Comparison of ENCODE assay signal across 12 cellular contexts in genomic region chr19:19458110-19458816, GRCh38. TPM values are rescaled to one million over a fixed set of nuclear protein-coding genes. Genes with fewer than 3 reads are reported as not detected.
DNase-seq lines count a peak whose midpoint lies in the region; ATAC-seq, FAIRE-seq and TF ChIP-seq lines count a peak whose summit lies in the region.
"Had no signal": no experiment of that assay in that cellular context is flagged by ENCODE, and none has a peak within 500 bp of the region (broad histone marks: within the 10 kb centered on the region; RNA-seq: fewer than 3 reads in every experiment).

No MANE protein-coding gene starts in this region.

- H4K20me1 ChIP-seq in hepatocyte (ENCODE audit: insufficient read depth, poor library complexity, severe bottlenecking) (peaks cover 38% of the 10 kb centered on the region), HepG2 (ENCODE audit: insufficient read depth, low read length) (peaks cover 30% of the 10 kb centered on the region; the same call in 1 of the 2 replicates)

- FAIRE-seq in HepG2 (lab: Jason Lieb, UNC): no peak
- FAIRE-seq: H1, TTC549 had no signal

- peak overlapping the region; percentile 35 for H3K27ac ChIP-seq in hepatocyte
- peak overlapping the region; percentile 54 for H3K27ac ChIP-seq in subcutaneous abdominal adipose tissue (ENCODE audit: low read depth, low read length)
- no peak overlapping the region for H3K27ac ChIP-seq in HepG2 (ENCODE audit: extremely low read length, insufficient read depth, low read length)

- H3K79me2 ChIP-seq in hepatocyte: peaks cover 95% of the 10 kb centered on the region
- H3K79me2 ChIP-seq in HepG2 (ENCODE audit: insufficient read depth, low read length): peaks cover 75% of the 10 kb centered on the region

- H3K4me1 ChIP-seq in hepatocyte (ENCODE audit: insufficient read depth) (peaks cover 37% of the 10 kb centered on the region), subcutaneous abdominal adipose tissue (ENCODE audit: control insufficient read depth in 5 of 5, insufficient read depth in 5 of 5, low read length in 5 of 5) (peaks cover 17 to 58% (median 54%) of the 10 kb centered on the region in 5 donors), HepG2 (ENCODE audit: insufficient read depth, low read length) (peaks cover 26% of the 10 kb centered on the region)

- H3K36me3 ChIP-seq in hepatocyte (replicated peaks; ENCODE audit: insufficient read depth, low read depth) (no peaks in the 10 kb centered on the region), subcutaneous abdominal adipose tissue (ENCODE audit: control insufficient read depth in 5 of 5, insufficient read depth in 5 of 5, low read length in 5 of 5) (peaks cover 0 to 7% (median 4%) of the 10 kb centered on the region in 5 donors), HepG2 (replicated peaks in 1 of 2; ENCODE audit: control insufficient read depth in 1 of 2, insufficient read depth in 2 of 2, low read length in 2 of 2) (peaks cover 4 to 5% of the 10 kb centered on the region in 2 experiments; a peak in 3 of 5 replicates)

- CTCF ChIA-PET in HepG2 (lab: Yijun Ruan, JAX; ENCODE audit: low intra/inter-chr PET ratio, low total read pairs): no interaction called here

- peak overlapping the region; percentile 99 for H3K27ac Mint-ChIP-seq in activated T-cell treated with anti-CD3 and anti-CD28 coated beads, Interleukin-2, amount 50 U/mL, for 72 hours
- H3K27ac Mint-ChIP-seq in T-helper 2 cell treated with Interferon-gamma antibody and Interleukin-4, amounts not matched to agents 5 μg/mL and 100 μg/mL, for 36 hours: peak overlapping the region; percentile 94

- H3K4me2 ChIP-seq in hepatocyte: peak overlapping the region; percentile 49
- no peak overlapping the region for H3K4me2 ChIP-seq in HepG2 (ENCODE audit: low read depth, low read length)

- POLR2A ChIA-PET in HepG2 (lab: Yijun Ruan, JAX): no interaction called here

- peak overlapping the region; percentile 87 to 89 for H3K4me3 Mint-ChIP-seq in activated T-cell treated with anti-CD3 and anti-CD28 coated beads, Interleukin-2, amount 50 U/mL, for 72 hours
- peak overlapping the region; percentile 75 for H3K4me3 Mint-ChIP-seq in T-helper 2 cell treated with Interferon-gamma antibody and Interleukin-4, amounts not matched to agents 5 μg/mL and 100 μg/mL, for 36 hours

- H3K27me3 Mint-ChIP-seq in activated T-cell treated with anti-CD3 and anti-CD28 coated beads, Interleukin-2, amount 50 U/mL, for 72 hours (ENCODE audit: low read depth): no peaks in the 10 kb centered on the region
- H3K27me3 Mint-ChIP-seq in T-helper 2 cell treated with Interferon-gamma antibody and Interleukin-4, amounts not matched to agents 5 μg/mL and 100 μg/mL, for 36 hours (ENCODE audit: low read depth): no peaks in the 10 kb centered on the region

- H3K9me3 ChIP-seq in hepatocyte (ENCODE audit: low read depth) (no peaks in the 10 kb centered on the region), subcutaneous abdominal adipose tissue (ENCODE audit: control insufficient read depth in 5 of 5, low read length in 5 of 5) (no peaks in the 10 kb centered on the region), HepG2 (ENCODE audit: low read length) (no peaks in the 10 kb centered on the region)

- H3K4me1 Mint-ChIP-seq in activated T-cell treated with anti-CD3 and anti-CD28 coated beads, Interleukin-2, amount 50 U/mL, for 72 hours (ENCODE audit: low read depth): peaks cover 78% of the 10 kb centered on the region
- H3K4me1 Mint-ChIP-seq in T-helper 2 cell treated with Interferon-gamma antibody and Interleukin-4, amounts not matched to agents 5 μg/mL and 100 μg/mL, for 36 hours (ENCODE audit: low read depth): peaks cover 54% of the 10 kb centered on the region

- no TSS peak for BruUV-seq in HepG2 (replicated peaks; lab: Mats Ljungman, UMichigan)

- H3K9ac ChIP-seq in subcutaneous abdominal adipose tissue (ENCODE audit: low read length in 5 of 5) (peak overlapping the region in 2 of 5 donors; percentile 20 to 41), HepG2 (ENCODE audit: insufficient read depth, low read depth, low read length) (no peak overlapping the region)
- H3K9ac ChIP-seq: parathyroid adenoma had no signal

- H3K36me3 Mint-ChIP-seq in activated T-cell treated with anti-CD3 and anti-CD28 coated beads, Interleukin-2, amount 50 U/mL, for 72 hours (ENCODE audit: insufficient read depth in 2 of 2): peaks cover 0 to 2% of the 10 kb centered on the region in 2 donors
- H3K36me3 Mint-ChIP-seq in T-helper 2 cell treated with Interferon-gamma antibody and Interleukin-4, amounts not matched to agents 5 μg/mL and 100 μg/mL, for 36 hours (ENCODE audit: low read depth): peaks cover 11% of the 10 kb centered on the region

- TF ChIP-seq CTCF in hepatocyte (IDR thresholded peaks at IDR 0.05; ENCODE audit: poor library complexity) (no peak), HepG2 (CRISPR knock-in tag; IDR thresholded peaks at IDR 0.05) (no peak)

- no peaks in the 10 kb centered on the region for H3K9me2 ChIP-seq in hepatocyte (replicated peaks; ENCODE audit: insufficient read depth)

- H2AFZ ChIP-seq in hepatocyte: no peak overlapping the region
- H2AFZ ChIP-seq in HepG2 (ENCODE audit: low read length): no peak overlapping the region
- H2AFZ ChIP-seq: parathyroid adenoma had no signal

- peak in 1 of 2 donors; percentile 22 for ATAC-seq in activated T-cell treated with anti-CD3 and anti-CD28 coated beads, Interleukin-2, amount 50 U/mL, for 72 hours (replicated peaks in 1 of 2)
- ATAC-seq in HG03135 (IDR thresholded peaks at IDR 0.05; ENCODE audit: unreplicated experiment) (no peak), GM18520 (IDR thresholded peaks at IDR 0.05; ENCODE audit: unreplicated experiment) (no peak), HepG2 (no peak)

- no peak for TF ChIP-seq EP300 in HepG2 (IDR thresholded peaks at IDR 0.05; ENCODE audit: low read depth in 2 of 2, low read length in 2 of 2)
- no peak for TF ChIP-seq EP300 in HepG2 (CRISPR knock-in tag; IDR thresholded peaks at IDR 0.05; ENCODE audit: borderline replicate concordance)

- intact Hi-C loops in HepG2 (cut with micrococcal nuclease; ENCODE audit: unreplicated experiment): no loop called here

- no peaks in the 10 kb centered on the region for H3K9me3 Mint-ChIP-seq in activated T-cell treated with anti-CD3 and anti-CD28 coated beads, Interleukin-2, amount 50 U/mL, for 72 hours
- H3K9me3 Mint-ChIP-seq in T-helper 2 cell treated with Interferon-gamma antibody and Interleukin-4, amounts not matched to agents 5 μg/mL and 100 μg/mL, for 36 hours: no peaks in the 10 kb centered on the region

- TF ChIP-seq POLR2A in HepG2 (IDR thresholded peaks at IDR 0.05; ENCODE audit: insufficient read depth in 1 of 2, low read depth in 2 of 2, low read length in 2 of 2): no peak

- WGBS in hepatocyte (ENCODE audit: low lambda C conversion rate, missing lambda C conversion rate): 77% methylated on average over 14 of the region's 14 CpGs
- 97% methylated on average over 12 of the region's 14 CpGs for WGBS in HepG2 (ENCODE audit: low lambda C conversion rate)

- H3K27me3 ChIP-seq in hepatocyte (no peaks in the 10 kb centered on the region), subcutaneous abdominal adipose tissue (ENCODE audit: control insufficient read depth in 5 of 5, insufficient read depth in 4 of 5, low read length in 5 of 5) (no peaks in the 10 kb centered on the region), HepG2 (ENCODE audit: control insufficient read depth in 1 of 2, insufficient read depth in 2 of 2, low read length in 2 of 2) (no peaks in the 10 kb centered on the region)

- no peak for TF ChIP-seq RAD21 in HepG2 (CRISPR knock-in tag; IDR thresholded peaks at IDR 0.05)

- H3K4me3 ChIP-seq in hepatocyte (no peak overlapping the region), subcutaneous abdominal adipose tissue (ENCODE audit: low read depth in 1 of 5, low read length in 5 of 5) (no peak overlapping the region), HepG2 (replicated peaks in 1 of 3; ENCODE audit: insufficient read depth in 1 of 3, low read depth in 2 of 3, low read length in 3 of 3) (no peak overlapping the region)

- in situ Hi-C loops in HepG2 (cut with HindIII; ENCODE audit: extremely low pct_ligation_motif_present, low pct_unique_long_range_greater_than_20kb): no loop called here

- DNase-seq in activated T-cell treated with anti-CD3 and anti-CD28 coated beads, Interleukin-2, amount 50 U/mL, for 72 hours: peak in 1 of 2 donors; percentile 51
- DNase-seq in activated T-cell treated with anti-CD3 and anti-CD28 coated beads, Interleukin-2, amount 50 U/mL, for 48 hours: no peak
- no peak for DNase-seq in T-helper 2 cell treated with Interferon-gamma antibody and Interleukin-4, amounts not matched to agents 5 μg/mL and 100 μg/mL, for 36 hours (ENCODE audit: low spot score)
- DNase-seq in hepatocyte (ENCODE audit: low spot score) (no peak), HepG2 (ENCODE audit: low spot score) (no peak)
- DNase-seq: NCI-H226 had no signal

RNA-seq across cellular contexts. Expression of gene GATAD2A, which starts 52.8 kb away (rescaled TPM):
- 100 to 1,000 TPM; 100 to 126 TPM for total RNA-seq in activated T-cell treated with anti-CD3 and anti-CD28 coated beads, Interleukin-2, amount 50 U/mL, for 72 hours
- total RNA-seq in hepatocyte (28.0 and 35.7 TPM in 2 replicates), HepG2 (2016; rRNA removed; fragmentation: Illumina TruSeq; extraction: Trizol) (25.1 and 28.6 TPM in 2 replicates)
- polyA plus RNA-seq in hepatocyte (31.4 and 35.3 TPM in 2 replicates), HepG2 (2011; rRNA removed) (15.1 and 16.8 TPM in 2 replicates)
- total RNA-seq in HepG2 (2016; cell fraction: cytosol; rRNA removed; fragmentation: Illumina TruSeq; extraction: Trizol; ENCODE audit: low read depth): 10.8 and 13.3 TPM in 2 replicates
- 24.5 and 30.0 TPM in 2 replicates for total RNA-seq in HepG2 (2016; cell fraction: insoluble cytoplasmic fraction; rRNA removed; fragmentation: Illumina TruSeq; extraction: Trizol)
- total RNA-seq in HepG2 (2016; cell fraction: membrane; rRNA removed; fragmentation: Illumina TruSeq; extraction: Trizol): 43.4 and 51.5 TPM in 2 replicates
- 19.5 and 24.3 TPM in 2 replicates for total RNA-seq in HepG2 (2016; cell fraction: nucleus; rRNA removed; fragmentation: Illumina TruSeq; extraction: Trizol)
- 10.5 and 13.4 TPM in 2 replicates for polyA plus RNA-seq in HepG2 (2011; cell fraction: cytosol; rRNA removed)
- polyA plus RNA-seq in HepG2 (2011; cell fraction: nucleus; rRNA removed): 17.3 and 19.1 TPM in 2 replicates
- polyA plus RNA-seq in HepG2 (2012): 19.3 and 26.1 TPM in 2 replicates
- polyA plus RNA-seq in HepG2 (2016; cell fraction: cytosol; fragmentation: Illumina TruSeq; extraction: Trizol; ENCODE audit: low read depth): 13.2 and 13.4 TPM in 2 replicates
- 38.8 and 59.1 TPM in 2 replicates for polyA plus RNA-seq in HepG2 (2016; cell fraction: insoluble cytoplasmic fraction; fragmentation: Illumina TruSeq; extraction: Trizol; ENCODE audit: low read depth)
- polyA plus RNA-seq in HepG2 (2016; cell fraction: membrane; fragmentation: Illumina TruSeq; extraction: Trizol; ENCODE audit: low read depth): 38.7 and 46.4 TPM in 2 replicates
- polyA plus RNA-seq in HepG2 (2016; cell fraction: nucleus; fragmentation: Illumina TruSeq; extraction: Trizol; ENCODE audit: insufficient read depth, low read depth): 43.6 and 47.2 TPM in 2 replicates
- 16.0 and 18.2 TPM in 2 replicates for polyA minus RNA-seq in HepG2 (2011; rRNA and poly(A)+ RNA removed; ENCODE audit: low replicate concordance)
- polyA minus RNA-seq in HepG2 (2011; cell fraction: cytosol; rRNA and poly(A)+ RNA removed): 24.2 and 24.4 TPM in 2 replicates
- 11.5 and 14.5 TPM in 2 replicates for polyA minus RNA-seq in HepG2 (2011; cell fraction: nucleus; rRNA and poly(A)+ RNA removed)

RNA-seq across cellular contexts. Expression of gene TSSK6, which starts 57.1 kb away (rescaled TPM):
- 1 to 10 TPM; 5.0 to 5.6 TPM for total RNA-seq in activated T-cell treated with anti-CD3 and anti-CD28 coated beads, Interleukin-2, amount 50 U/mL, for 72 hours
- total RNA-seq in hepatocyte: 0.87 and 1.1 TPM in 2 replicates
- polyA plus RNA-seq in hepatocyte: 1.3 TPM in 1 of 2 replicates, not detected in the other
- total RNA-seq in HepG2 (2016; rRNA removed; fragmentation: Illumina TruSeq; extraction: Trizol): 0.71 and 0.86 TPM in 2 replicates
- 0.35 and 0.40 TPM in 2 replicates for total RNA-seq in HepG2 (2016; cell fraction: cytosol; rRNA removed; fragmentation: Illumina TruSeq; extraction: Trizol; ENCODE audit: low read depth)
- 0.65 and 0.85 TPM in 2 replicates for total RNA-seq in HepG2 (2016; cell fraction: insoluble cytoplasmic fraction; rRNA removed; fragmentation: Illumina TruSeq; extraction: Trizol)
- total RNA-seq in HepG2 (2016; cell fraction: membrane; rRNA removed; fragmentation: Illumina TruSeq; extraction: Trizol): 0.83 and 1.3 TPM in 2 replicates
- 0.50 and 1.3 TPM in 2 replicates for total RNA-seq in HepG2 (2016; cell fraction: nucleus; rRNA removed; fragmentation: Illumina TruSeq; extraction: Trizol)
- polyA plus RNA-seq in HepG2 (2011; rRNA removed): 1.2 and 2.0 TPM in 2 replicates
- polyA plus RNA-seq in HepG2 (2011; cell fraction: cytosol; rRNA removed): 1.4 and 2.8 TPM in 2 replicates
- polyA plus RNA-seq in HepG2 (2011; cell fraction: nucleus; rRNA removed): 6.3 and 8.3 TPM in 2 replicates
- 0.81 and 1.2 TPM in 2 replicates for polyA plus RNA-seq in HepG2 (2012)
- polyA plus RNA-seq in HepG2 (2016; cell fraction: cytosol; fragmentation: Illumina TruSeq; extraction: Trizol; ENCODE audit: low read depth): 0.16 and 0.19 TPM in 2 replicates
- polyA plus RNA-seq in HepG2 (2016; cell fraction: insoluble cytoplasmic fraction; fragmentation: Illumina TruSeq; extraction: Trizol; ENCODE audit: low read depth): 1.1 and 1.7 TPM in 2 replicates
- polyA plus RNA-seq in HepG2 (2016; cell fraction: membrane; fragmentation: Illumina TruSeq; extraction: Trizol; ENCODE audit: low read depth): 0.68 and 0.82 TPM in 2 replicates
- polyA plus RNA-seq in HepG2 (2016; cell fraction: nucleus; fragmentation: Illumina TruSeq; extraction: Trizol; ENCODE audit: insufficient read depth, low read depth): 1.3 and 2.4 TPM in 2 replicates
- polyA minus RNA-seq in HepG2 (2011; rRNA and poly(A)+ RNA removed; ENCODE audit: low replicate concordance): 2.0 and 5.3 TPM in 2 replicates
- 1.3 and 1.5 TPM in 2 replicates for polyA minus RNA-seq in HepG2 (2011; cell fraction: cytosol; rRNA and poly(A)+ RNA removed)
- polyA minus RNA-seq in HepG2 (2011; cell fraction: nucleus; rRNA and poly(A)+ RNA removed): 1.9 and 3.7 TPM in 2 replicates

RNA-seq across cellular contexts. Expression of gene NDUFA13, which starts 57.8 kb away (rescaled TPM):
- 100 to 1,000 TPM; 229 to 263 TPM for total RNA-seq in activated T-cell treated with anti-CD3 and anti-CD28 coated beads, Interleukin-2, amount 50 U/mL, for 72 hours
- total RNA-seq in hepatocyte: 46.3 and 80.4 TPM in 2 replicates
- polyA plus RNA-seq in hepatocyte: 598 and 615 TPM in 2 replicates
- total RNA-seq in HepG2 (2016; rRNA removed; fragmentation: Illumina TruSeq; extraction: Trizol): 278 and 337 TPM in 2 replicates
- 98.4 and 99.8 TPM in 2 replicates for total RNA-seq in HepG2 (2016; cell fraction: cytosol; rRNA removed; fragmentation: Illumina TruSeq; extraction: Trizol; ENCODE audit: low read depth)
- 323 and 362 TPM in 2 replicates for total RNA-seq in HepG2 (2016; cell fraction: insoluble cytoplasmic fraction; rRNA removed; fragmentation: Illumina TruSeq; extraction: Trizol)
- 84.6 and 89.0 TPM in 2 replicates for total RNA-seq in HepG2 (2016; cell fraction: membrane; rRNA removed; fragmentation: Illumina TruSeq; extraction: Trizol)
- 193 and 208 TPM in 2 replicates for total RNA-seq in HepG2 (2016; cell fraction: nucleus; rRNA removed; fragmentation: Illumina TruSeq; extraction: Trizol)
- 366 and 368 TPM in 2 replicates for polyA plus RNA-seq in HepG2 (2011; rRNA removed)
- 715 and 846 TPM in 2 replicates for polyA plus RNA-seq in HepG2 (2011; cell fraction: cytosol; rRNA removed)
- polyA plus RNA-seq in HepG2 (2011; cell fraction: nucleus; rRNA removed): 199 and 226 TPM in 2 replicates
- 207 and 262 TPM in 2 replicates for polyA plus RNA-seq in HepG2 (2012)
- polyA plus RNA-seq in HepG2 (2016; cell fraction: cytosol; fragmentation: Illumina TruSeq; extraction: Trizol; ENCODE audit: low read depth): 72.4 and 85.3 TPM in 2 replicates
- polyA plus RNA-seq in HepG2 (2016; cell fraction: insoluble cytoplasmic fraction; fragmentation: Illumina TruSeq; extraction: Trizol; ENCODE audit: low read depth): 186 TPM in 2 replicates
- polyA plus RNA-seq in HepG2 (2016; cell fraction: membrane; fragmentation: Illumina TruSeq; extraction: Trizol; ENCODE audit: low read depth): 52.4 and 56.3 TPM in 2 replicates
- 235 and 237 TPM in 2 replicates for polyA plus RNA-seq in HepG2 (2016; cell fraction: nucleus; fragmentation: Illumina TruSeq; extraction: Trizol; ENCODE audit: insufficient read depth, low read depth)
- 73.2 and 83.5 TPM in 2 replicates for polyA minus RNA-seq in HepG2 (2011; rRNA and poly(A)+ RNA removed; ENCODE audit: low replicate concordance)
- polyA minus RNA-seq in HepG2 (2011; cell fraction: cytosol; rRNA and poly(A)+ RNA removed): 58.6 and 70.0 TPM in 2 replicates
- 42.1 and 44.4 TPM in 2 replicates for polyA minus RNA-seq in HepG2 (2011; cell fraction: nucleus; rRNA and poly(A)+ RNA removed)
